8 cellular contexts compared by ENCODE assay signal in the genomic region with DNA sequence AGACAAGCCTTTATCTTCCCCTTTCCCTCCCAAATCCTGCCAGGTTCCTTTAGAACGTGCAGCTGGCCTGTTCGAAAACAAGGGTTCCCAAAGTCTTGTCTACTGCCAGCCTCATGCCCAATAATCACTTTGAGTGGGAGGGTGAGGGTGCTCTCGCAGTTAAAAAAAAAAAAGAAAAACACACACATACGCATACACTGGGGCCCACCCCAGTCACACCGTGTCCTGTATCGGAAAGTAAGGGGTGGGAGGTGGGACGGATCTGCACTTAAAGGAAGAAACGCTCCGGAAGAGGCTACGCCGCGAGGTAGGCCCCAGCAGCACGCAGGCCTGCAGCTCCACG. TPM values are rescaled to one million over a fixed set of nuclear protein-coding genes. Genes with fewer than 3 reads are reported as not detected.
DNase-seq lines count a peak whose midpoint lies in the region; ATAC-seq and TF ChIP-seq lines count a peak whose summit lies in the region.

No MANE protein-coding gene starts in this region.

- H3K9ac ChIP-seq in NT2/D1 (ENCODE audit: insufficient read length, low read depth) = peak overlapping the region; percentile 82

- peak overlapping the region; percentile 79 for H3K4me3 ChIP-seq in NT2/D1 (ENCODE audit: insufficient read length, low read depth)
- H3K4me3 ChIP-seq in breast epithelium = peak overlapping the region; percentile 63 to 80 (median 72)

- H3K4me3 Mint-ChIP-seq in naive B cell = peak overlapping the region; percentile 88 to 99 (median 94)

- TF ChIP-seq POLR2A in breast epithelium (IDR thresholded peaks at IDR 0.05) = no peak

- H3K4me1 Mint-ChIP-seq in naive B cell = peaks cover 16 to 37% (median 28%) of the 10 kb centered on the region in 3 donors

- peaks cover 32% of the 10 kb centered on the region for H3K36me3 ChIP-seq in NT2/D1 (ENCODE audit: insufficient read depth, insufficient read length, low read length)
- H3K36me3 ChIP-seq in breast epithelium = no peaks in the 10 kb centered on the region

- intact Hi-C loops in breast epithelium (cut with DNase I; ENCODE audit: low total_unique reads) = no loop called here

- no peaks in the 10 kb centered on the region for H3K9me3 Mint-ChIP-seq in naive B cell

- no peaks in the 10 kb centered on the region for H3K36me3 Mint-ChIP-seq in naive B cell

- H3K4me1 ChIP-seq in NT2/D1 (ENCODE audit: insufficient read depth, insufficient read length) = no peaks in the 10 kb centered on the region
- no peaks in the 10 kb centered on the region for H3K4me1 ChIP-seq in breast epithelium

- ATAC-seq in GM21737 (IDR thresholded peaks at IDR 0.05; ENCODE audit: unreplicated experiment) (peak; percentile 51), naive B cell (ENCODE audit: low read depth in 2 of 2) (no peak)

- peak overlapping the region; percentile 94 to 99 (median 98) for H3K27ac Mint-ChIP-seq in naive B cell

- H3K27me3 ChIP-seq in NT2/D1 (ENCODE audit: insufficient read depth, insufficient read length) (no peaks in the 10 kb centered on the region), breast epithelium (no peaks in the 10 kb centered on the region)

- no peaks in the 10 kb centered on the region for H3K9me3 ChIP-seq in NT2/D1 (ENCODE audit: insufficient read depth, low read length)
- no peaks in the 10 kb centered on the region for H3K9me3 ChIP-seq in breast epithelium

- no peak for TF ChIP-seq CTCF in breast epithelium (IDR thresholded peaks at IDR 0.05)

- DNase-seq in Daoy (ENCODE audit: low read depth) (peak; percentile 40), NT2/D1 (ENCODE audit: low read depth, low spot score) (peak; percentile 18), breast epithelium (ENCODE audit: low spot score in 2 of 2) (no peak), naive B cell (no peak), NCI-H2029 treated with DMSO at 0.1 percent for 48 hours (lab: John Stamatoyannopoulos, UW) (no peak), H4 (ENCODE audit: low spot score) (no peak), NCI-H774 (lab: John Stamatoyannopoulos, UW) (no peak)

- H3K27me3 Mint-ChIP-seq in naive B cell = no peaks in the 10 kb centered on the region

- peak overlapping the region; percentile 96 to 97 for H3K27ac ChIP-seq in breast epithelium

RNA-seq across cellular contexts. Expression of a gene that starts 0.5 kb away (rescaled TPM):
- total RNA-seq in Daoy (2014; rRNA removed; shearing (Covaris generic)) = 83.2 and 84.8 TPM in 2 replicates
- total RNA-seq in breast epithelium = 1 to 10 TPM; 2.6 to 4.4 (median 3.2) TPM
- polyA plus RNA-seq in naive B cell (ENCODE audit: low read depth in 6 of 6) = 1 to 10 TPM; 2.9 to 7.9 (median 6.1) TPM
- total RNA-seq in H4 (2014; rRNA removed; shearing (Covaris generic)) = 70.7 and 115 TPM in 2 replicates

Comparison
In these comparisons a context has a peak if more than half of its experiments do, and no peak if none do; other contexts are left out.
1. DNase-seq: peak in Daoy (single experiment) and NT2/D1 (single experiment); none in breast epithelium (0 of 2), naive B cell (single experiment), NCI-H2029 treated with DMSO at 0.1 percent for 48 hours (single experiment), H4 (single experiment) and NCI-H774 (single experiment).
2. RNA of a gene that starts 0.5 kb away (total RNA-seq): 70.7 to 115 TPM in H4 and 83.2 to 84.8 TPM in Daoy; 2.6 to 4.4 TPM in breast epithelium; every median in the first group is over 10 times any median in the second.